ENCODE assay signal across 1 cellular context in the genomic region with DNA sequence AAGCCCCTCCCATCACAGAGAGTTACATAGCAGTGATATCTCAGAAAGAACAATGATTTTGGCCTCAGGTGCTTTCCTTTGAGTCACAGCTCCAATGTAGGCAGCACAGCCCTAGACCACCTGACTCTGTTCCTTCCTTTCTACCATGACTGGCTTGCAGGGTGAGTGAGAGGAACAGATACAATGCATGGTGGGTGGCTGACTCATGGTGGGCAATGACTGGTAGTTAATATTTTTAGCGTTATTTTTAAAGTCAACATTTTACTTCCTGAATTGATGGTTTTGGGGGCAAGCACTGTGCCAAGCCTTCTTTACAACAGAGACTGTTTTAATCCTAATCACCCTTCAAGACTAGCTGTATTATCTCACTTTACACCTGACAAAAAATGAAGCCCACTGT.
TF ChIP-seq lines count a peak whose summit lies in the region.

No MANE protein-coding gene starts in this region.

TF ChIP-seq in GM12878, 131 proteins besides CTCF, POLR2A, EP300 and RAD21 (continues in another document):
- TF ChIP-seq, protein P1, sequence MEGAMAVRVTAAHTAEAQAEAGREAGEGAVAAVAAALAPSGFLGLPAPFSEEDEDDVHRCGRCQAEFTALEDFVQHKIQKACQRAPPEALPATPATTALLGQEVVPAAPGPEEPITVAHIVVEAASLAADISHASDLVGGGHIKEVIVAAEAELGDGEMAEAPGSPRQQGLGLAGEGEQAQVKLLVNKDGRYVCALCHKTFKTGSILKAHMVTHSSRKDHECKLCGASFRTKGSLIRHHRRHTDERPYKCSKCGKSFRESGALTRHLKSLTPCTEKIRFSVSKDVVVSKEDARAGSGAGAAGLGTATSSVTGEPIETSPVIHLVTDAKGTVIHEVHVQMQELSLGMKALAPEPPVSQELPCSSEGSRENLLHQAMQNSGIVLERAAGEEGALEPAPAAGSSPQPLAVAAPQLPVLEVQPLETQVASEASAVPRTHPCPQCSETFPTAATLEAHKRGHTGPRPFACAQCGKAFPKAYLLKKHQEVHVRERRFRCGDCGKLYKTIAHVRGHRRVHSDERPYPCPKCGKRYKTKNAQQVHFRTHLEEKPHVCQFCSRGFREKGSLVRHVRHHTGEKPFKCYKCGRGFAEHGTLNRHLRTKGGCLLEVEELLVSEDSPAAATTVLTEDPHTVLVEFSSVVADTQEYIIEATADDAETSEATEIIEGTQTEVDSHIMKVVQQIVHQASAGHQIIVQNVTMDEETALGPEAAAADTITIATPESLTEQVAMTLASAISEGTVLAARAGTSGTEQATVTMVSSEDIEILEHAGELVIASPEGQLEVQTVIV (IDR thresholded peaks at IDR 0.05; ENCODE audit: borderline replicate concordance, partially characterized antibody): no peak
- TF ChIP-seq ESRRA (IDR thresholded peaks at IDR 0.05; ENCODE audit: low read length) (no peak), PAX5 (IDR thresholded peaks at IDR 0.05; ENCODE audit: borderline replicate concordance, low read depth, low read length) (no peak), SMC3 (IDR thresholded peaks at IDR 0.05; ENCODE audit: borderline replicate concordance, low read length) (no peak), ZNF207 (IDR thresholded peaks at IDR 0.05; ENCODE audit: borderline replicate concordance) (no peak), LARP7 (IDR thresholded peaks at IDR 0.05) (no peak), ETV6 (conservative IDR thresholded peaks at IDR 0.05 in 1 of 2, IDR thresholded peaks at IDR 0.05 in 1 of 2; ENCODE audit: borderline replicate concordance in 1 of 2, low read depth in 1 of 2) (no peak), MYB (IDR thresholded peaks at IDR 0.05; ENCODE audit: borderline replicate concordance, low read depth, low read length) (no peak), SUPT20H (IDR thresholded peaks at IDR 0.05; ENCODE audit: borderline replicate concordance, control insufficient read depth, low read depth, low read length) (no peak), RAD51 (IDR thresholded peaks at IDR 0.05) (peak; percentile 89), TCF12 (IDR thresholded peaks at IDR 0.05; ENCODE audit: low read depth, low read length) (0 out of 2 replicates have a peak, but pooled peaks have one; percentile 38), TCF7 (IDR thresholded peaks at IDR 0.05; ENCODE audit: borderline replicate concordance) (no peak), ATF7 (IDR thresholded peaks at IDR 0.05; ENCODE audit: low read depth) (peak; percentile 61; the same call in 1 of the 2 replicates), CBX5 (IDR thresholded peaks at IDR 0.05; ENCODE audit: low read depth) (no peak), BMI1 (IDR thresholded peaks at IDR 0.05; ENCODE audit: borderline replicate concordance) (no peak), NFYA (IDR thresholded peaks at IDR 0.05; ENCODE audit: borderline replicate concordance, low read depth, low read length) (no peak), RCOR1 (conservative IDR thresholded peaks at IDR 0.05; ENCODE audit: low read depth, low read length) (no peak), CREB1 (IDR thresholded peaks at IDR 0.05; ENCODE audit: low read depth) (0 out of 2 replicates have a peak, but pooled peaks have one; percentile 35), CHD2 (IDR thresholded peaks at IDR 0.05; ENCODE audit: borderline replicate concordance, low read depth, low read length) (0 out of 2 replicates have a peak, but pooled peaks have one; percentile 22), NFIC (IDR thresholded peaks at IDR 0.05; ENCODE audit: low read depth, low read length) (peak; percentile 68; the same call in 1 of the 2 replicates), BHLHE40 (IDR thresholded peaks at IDR 0.05; ENCODE audit: borderline replicate concordance in 1 of 2, low read depth in 2 of 2, low read length in 1 of 2) (peak in 1 of 2 experiments; percentile 33; a peak in 1 of 4 replicates), JUNB (IDR thresholded peaks at IDR 0.05) (peak; percentile 64)
- TF ChIP-seq, protein P2, sequence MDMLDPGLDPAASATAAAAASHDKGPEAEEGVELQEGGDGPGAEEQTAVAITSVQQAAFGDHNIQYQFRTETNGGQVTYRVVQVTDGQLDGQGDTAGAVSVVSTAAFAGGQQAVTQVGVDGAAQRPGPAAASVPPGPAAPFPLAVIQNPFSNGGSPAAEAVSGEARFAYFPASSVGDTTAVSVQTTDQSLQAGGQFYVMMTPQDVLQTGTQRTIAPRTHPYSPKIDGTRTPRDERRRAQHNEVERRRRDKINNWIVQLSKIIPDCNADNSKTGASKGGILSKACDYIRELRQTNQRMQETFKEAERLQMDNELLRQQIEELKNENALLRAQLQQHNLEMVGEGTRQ (IDR thresholded peaks at IDR 0.05; ENCODE audit: borderline replicate concordance, low read depth, low read length): no peak; the same call in 1 of the 2 replicates
- TF ChIP-seq, protein P3, sequence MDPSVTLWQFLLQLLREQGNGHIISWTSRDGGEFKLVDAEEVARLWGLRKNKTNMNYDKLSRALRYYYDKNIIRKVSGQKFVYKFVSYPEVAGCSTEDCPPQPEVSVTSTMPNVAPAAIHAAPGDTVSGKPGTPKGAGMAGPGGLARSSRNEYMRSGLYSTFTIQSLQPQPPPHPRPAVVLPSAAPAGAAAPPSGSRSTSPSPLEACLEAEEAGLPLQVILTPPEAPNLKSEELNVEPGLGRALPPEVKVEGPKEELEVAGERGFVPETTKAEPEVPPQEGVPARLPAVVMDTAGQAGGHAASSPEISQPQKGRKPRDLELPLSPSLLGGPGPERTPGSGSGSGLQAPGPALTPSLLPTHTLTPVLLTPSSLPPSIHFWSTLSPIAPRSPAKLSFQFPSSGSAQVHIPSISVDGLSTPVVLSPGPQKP (IDR thresholded peaks at IDR 0.05; ENCODE audit: low read depth, low read length): no peak
- TF ChIP-seq, protein P4, sequence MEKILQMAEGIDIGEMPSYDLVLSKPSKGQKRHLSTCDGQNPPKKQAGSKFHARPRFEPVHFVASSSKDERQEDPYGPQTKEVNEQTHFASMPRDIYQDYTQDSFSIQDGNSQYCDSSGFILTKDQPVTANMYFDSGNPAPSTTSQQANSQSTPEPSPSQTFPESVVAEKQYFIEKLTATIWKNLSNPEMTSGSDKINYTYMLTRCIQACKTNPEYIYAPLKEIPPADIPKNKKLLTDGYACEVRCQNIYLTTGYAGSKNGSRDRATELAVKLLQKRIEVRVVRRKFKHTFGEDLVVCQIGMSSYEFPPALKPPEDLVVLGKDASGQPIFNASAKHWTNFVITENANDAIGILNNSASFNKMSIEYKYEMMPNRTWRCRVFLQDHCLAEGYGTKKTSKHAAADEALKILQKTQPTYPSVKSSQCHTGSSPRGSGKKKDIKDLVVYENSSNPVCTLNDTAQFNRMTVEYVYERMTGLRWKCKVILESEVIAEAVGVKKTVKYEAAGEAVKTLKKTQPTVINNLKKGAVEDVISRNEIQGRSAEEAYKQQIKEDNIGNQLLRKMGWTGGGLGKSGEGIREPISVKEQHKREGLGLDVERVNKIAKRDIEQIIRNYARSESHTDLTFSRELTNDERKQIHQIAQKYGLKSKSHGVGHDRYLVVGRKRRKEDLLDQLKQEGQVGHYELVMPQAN (conservative IDR thresholded peaks at IDR 0.05): peak; percentile 27; the same call in 1 of the 2 replicates
- TF ChIP-seq, protein P5, sequence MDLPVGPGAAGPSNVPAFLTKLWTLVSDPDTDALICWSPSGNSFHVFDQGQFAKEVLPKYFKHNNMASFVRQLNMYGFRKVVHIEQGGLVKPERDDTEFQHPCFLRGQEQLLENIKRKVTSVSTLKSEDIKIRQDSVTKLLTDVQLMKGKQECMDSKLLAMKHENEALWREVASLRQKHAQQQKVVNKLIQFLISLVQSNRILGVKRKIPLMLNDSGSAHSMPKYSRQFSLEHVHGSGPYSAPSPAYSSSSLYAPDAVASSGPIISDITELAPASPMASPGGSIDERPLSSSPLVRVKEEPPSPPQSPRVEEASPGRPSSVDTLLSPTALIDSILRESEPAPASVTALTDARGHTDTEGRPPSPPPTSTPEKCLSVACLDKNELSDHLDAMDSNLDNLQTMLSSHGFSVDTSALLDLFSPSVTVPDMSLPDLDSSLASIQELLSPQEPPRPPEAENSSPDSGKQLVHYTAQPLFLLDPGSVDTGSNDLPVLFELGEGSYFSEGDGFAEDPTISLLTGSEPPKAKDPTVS (IDR thresholded peaks at IDR 0.05; ENCODE audit: low read depth, low read length): no peak
- TF ChIP-seq, protein P6, sequence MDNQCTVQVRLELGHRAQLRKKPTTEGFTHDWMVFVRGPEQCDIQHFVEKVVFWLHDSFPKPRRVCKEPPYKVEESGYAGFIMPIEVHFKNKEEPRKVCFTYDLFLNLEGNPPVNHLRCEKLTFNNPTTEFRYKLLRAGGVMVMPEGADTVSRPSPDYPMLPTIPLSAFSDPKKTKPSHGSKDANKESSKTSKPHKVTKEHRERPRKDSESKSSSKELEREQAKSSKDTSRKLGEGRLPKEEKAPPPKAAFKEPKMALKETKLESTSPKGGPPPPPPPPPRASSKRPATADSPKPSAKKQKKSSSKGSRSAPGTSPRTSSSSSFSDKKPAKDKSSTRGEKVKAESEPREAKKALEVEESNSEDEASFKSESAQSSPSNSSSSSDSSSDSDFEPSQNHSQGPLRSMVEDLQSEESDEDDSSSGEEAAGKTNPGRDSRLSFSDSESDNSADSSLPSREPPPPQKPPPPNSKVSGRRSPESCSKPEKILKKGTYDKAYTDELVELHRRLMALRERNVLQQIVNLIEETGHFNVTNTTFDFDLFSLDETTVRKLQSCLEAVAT (IDR thresholded peaks at IDR 0.05): 0 out of 2 replicates have a peak, but pooled peaks have one; percentile 4
- TF ChIP-seq, protein P7, sequence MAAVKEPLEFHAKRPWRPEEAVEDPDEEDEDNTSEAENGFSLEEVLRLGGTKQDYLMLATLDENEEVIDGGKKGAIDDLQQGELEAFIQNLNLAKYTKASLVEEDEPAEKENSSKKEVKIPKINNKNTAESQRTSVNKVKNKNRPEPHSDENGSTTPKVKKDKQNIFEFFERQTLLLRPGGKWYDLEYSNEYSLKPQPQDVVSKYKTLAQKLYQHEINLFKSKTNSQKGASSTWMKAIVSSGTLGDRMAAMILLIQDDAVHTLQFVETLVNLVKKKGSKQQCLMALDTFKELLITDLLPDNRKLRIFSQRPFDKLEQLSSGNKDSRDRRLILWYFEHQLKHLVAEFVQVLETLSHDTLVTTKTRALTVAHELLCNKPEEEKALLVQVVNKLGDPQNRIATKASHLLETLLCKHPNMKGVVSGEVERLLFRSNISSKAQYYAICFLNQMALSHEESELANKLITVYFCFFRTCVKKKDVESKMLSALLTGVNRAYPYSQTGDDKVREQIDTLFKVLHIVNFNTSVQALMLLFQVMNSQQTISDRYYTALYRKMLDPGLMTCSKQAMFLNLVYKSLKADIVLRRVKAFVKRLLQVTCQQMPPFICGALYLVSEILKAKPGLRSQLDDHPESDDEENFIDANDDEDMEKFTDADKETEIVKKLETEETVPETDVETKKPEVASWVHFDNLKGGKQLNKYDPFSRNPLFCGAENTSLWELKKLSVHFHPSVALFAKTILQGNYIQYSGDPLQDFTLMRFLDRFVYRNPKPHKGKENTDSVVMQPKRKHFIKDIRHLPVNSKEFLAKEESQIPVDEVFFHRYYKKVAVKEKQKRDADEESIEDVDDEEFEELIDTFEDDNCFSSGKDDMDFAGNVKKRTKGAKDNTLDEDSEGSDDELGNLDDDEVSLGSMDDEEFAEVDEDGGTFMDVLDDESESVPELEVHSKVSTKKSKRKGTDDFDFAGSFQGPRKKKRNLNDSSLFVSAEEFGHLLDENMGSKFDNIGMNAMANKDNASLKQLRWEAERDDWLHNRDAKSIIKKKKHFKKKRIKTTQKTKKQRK (IDR thresholded peaks at IDR 0.05; ENCODE audit: low read depth, low read length): no peak
- TF ChIP-seq, protein P8, sequence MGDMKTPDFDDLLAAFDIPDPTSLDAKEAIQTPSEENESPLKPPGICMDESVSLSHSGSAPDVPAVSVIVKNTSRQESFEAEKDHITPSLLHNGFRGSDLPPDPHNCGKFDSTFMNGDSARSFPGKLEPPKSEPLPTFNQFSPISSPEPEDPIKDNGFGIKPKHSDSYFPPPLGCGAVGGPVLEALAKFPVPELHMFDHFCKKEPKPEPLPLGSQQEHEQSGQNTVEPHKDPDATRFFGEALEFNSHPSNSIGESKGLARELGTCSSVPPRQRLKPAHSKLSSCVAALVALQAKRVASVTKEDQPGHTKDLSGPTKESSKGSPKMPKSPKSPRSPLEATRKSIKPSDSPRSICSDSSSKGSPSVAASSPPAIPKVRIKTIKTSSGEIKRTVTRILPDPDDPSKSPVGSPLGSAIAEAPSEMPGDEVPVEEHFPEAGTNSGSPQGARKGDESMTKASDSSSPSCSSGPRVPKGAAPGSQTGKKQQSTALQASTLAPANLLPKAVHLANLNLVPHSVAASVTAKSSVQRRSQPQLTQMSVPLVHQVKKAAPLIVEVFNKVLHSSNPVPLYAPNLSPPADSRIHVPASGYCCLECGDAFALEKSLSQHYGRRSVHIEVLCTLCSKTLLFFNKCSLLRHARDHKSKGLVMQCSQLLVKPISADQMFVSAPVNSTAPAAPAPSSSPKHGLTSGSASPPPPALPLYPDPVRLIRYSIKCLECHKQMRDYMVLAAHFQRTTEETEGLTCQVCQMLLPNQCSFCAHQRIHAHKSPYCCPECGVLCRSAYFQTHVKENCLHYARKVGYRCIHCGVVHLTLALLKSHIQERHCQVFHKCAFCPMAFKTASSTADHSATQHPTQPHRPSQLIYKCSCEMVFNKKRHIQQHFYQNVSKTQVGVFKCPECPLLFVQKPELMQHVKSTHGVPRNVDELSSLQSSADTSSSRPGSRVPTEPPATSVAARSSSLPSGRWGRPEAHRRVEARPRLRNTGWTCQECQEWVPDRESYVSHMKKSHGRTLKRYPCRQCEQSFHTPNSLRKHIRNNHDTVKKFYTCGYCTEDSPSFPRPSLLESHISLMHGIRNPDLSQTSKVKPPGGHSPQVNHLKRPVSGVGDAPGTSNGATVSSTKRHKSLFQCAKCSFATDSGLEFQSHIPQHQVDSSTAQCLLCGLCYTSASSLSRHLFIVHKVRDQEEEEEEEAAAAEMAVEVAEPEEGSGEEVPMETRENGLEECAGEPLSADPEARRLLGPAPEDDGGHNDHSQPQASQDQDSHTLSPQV (IDR thresholded peaks at IDR 0.05): no peak
- TF ChIP-seq, protein P9, sequence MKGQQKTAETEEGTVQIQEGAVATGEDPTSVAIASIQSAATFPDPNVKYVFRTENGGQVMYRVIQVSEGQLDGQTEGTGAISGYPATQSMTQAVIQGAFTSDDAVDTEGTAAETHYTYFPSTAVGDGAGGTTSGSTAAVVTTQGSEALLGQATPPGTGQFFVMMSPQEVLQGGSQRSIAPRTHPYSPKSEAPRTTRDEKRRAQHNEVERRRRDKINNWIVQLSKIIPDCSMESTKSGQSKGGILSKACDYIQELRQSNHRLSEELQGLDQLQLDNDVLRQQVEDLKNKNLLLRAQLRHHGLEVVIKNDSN (IDR thresholded peaks at IDR 0.05; ENCODE audit: borderline replicate concordance, extremely low read length, insufficient read depth, low read depth, low read length): peak; percentile 14
- TF ChIP-seq, protein P10, sequence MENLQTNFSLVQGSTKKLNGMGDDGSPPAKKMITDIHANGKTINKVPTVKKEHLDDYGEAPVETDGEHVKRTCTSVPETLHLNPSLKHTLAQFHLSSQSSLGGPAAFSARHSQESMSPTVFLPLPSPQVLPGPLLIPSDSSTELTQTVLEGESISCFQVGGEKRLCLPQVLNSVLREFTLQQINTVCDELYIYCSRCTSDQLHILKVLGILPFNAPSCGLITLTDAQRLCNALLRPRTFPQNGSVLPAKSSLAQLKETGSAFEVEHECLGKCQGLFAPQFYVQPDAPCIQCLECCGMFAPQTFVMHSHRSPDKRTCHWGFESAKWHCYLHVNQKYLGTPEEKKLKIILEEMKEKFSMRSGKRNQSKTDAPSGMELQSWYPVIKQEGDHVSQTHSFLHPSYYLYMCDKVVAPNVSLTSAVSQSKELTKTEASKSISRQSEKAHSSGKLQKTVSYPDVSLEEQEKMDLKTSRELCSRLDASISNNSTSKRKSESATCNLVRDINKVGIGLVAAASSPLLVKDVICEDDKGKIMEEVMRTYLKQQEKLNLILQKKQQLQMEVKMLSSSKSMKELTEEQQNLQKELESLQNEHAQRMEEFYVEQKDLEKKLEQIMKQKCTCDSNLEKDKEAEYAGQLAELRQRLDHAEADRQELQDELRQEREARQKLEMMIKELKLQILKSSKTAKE (IDR thresholded peaks at IDR 0.05; ENCODE audit: low read depth, poor library complexity, severe bottlenecking): no peak
